13 cellular contexts compared by ENCODE assay signal in the genomic region with DNA sequence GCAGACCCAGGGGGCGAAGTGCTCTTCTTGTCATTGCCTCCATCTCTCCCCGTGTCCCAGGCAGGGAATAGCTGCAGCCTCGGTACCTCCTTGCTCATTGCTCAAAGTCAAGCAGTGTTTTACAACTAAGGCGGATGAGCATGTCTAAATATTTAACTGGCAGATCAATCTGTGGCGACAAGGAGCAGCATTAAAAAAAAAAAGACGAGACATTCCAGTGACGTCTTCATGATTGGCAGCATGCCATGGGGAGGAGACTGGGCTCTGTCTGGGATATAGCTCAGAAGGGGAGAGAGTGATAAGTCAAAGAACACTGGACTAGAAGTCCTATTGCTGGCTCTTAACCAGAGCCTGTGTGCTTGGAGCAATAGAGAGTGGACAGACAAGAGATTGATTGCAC.
A peak's percentile ranks its signal among the peaks of the same experiment; 100 is the strongest.
DNase-seq lines count a peak whose midpoint lies in the region; ATAC-seq and TF ChIP-seq lines count a peak whose summit lies in the region.
"Had no signal": no experiment of that assay in that cellular context is flagged by ENCODE, and none has a peak within 500 bp of the region (broad histone marks: within the 10 kb centered on the region; RNA-seq: fewer than 3 reads in every experiment).

No MANE protein-coding gene starts in this region.

- DNase-seq in heart right ventricle (peak in 1 of 2 donors; percentile 17), right atrium auricular region (ENCODE audit: low spot score) (no peak), left colon (peak; percentile 31 to 40), COR-L47 (lab: John Stamatoyannopoulos, UW) (no peak)
- DNase-seq in activated CD8-positive, alpha-beta memory T cell treated with anti-CD3 and anti-CD28 coated beads, Interleukin-2, amount 50 U/mL, for 4 hours: no peak
- DNase-seq: activated CD4-positive, alpha-beta T cell treated with anti-CD3 and anti-CD28 coated beads for 48 hours; naive thymus-derived CD4-positive, alpha-beta T cell; NCI-H1105 treated with DMSO at 0.1 percent for 48 hours; upper lobe of left lung had no signal

- H3K4me3 ChIP-seq in heart right ventricle (no peak overlapping the region), right atrium auricular region (no peak overlapping the region)
- H3K4me3 ChIP-seq: upper lobe of left lung had no signal

- ATAC-seq in heart right ventricle (peak; percentile 33 to 78 (median 46)), left colon (peak; percentile 45), HG03432 (IDR thresholded peaks at IDR 0.05; ENCODE audit: unreplicated experiment) (no peak), HG03460 (IDR thresholded peaks at IDR 0.05; ENCODE audit: unreplicated experiment) (no peak)
- ATAC-seq: esophagus mucosa; naive thymus-derived CD4-positive, alpha-beta T cell had no signal

- H3K27me3 ChIP-seq in heart right ventricle (peaks cover 0 to 41% (median 4%) of the 10 kb centered on the region in 7 donors), right atrium auricular region (no peaks in the 10 kb centered on the region)
- H3K27me3 ChIP-seq: upper lobe of left lung had no signal

- no peak overlapping the region for H3K27ac ChIP-seq in heart right ventricle
- no peak overlapping the region for H3K27ac ChIP-seq in right atrium auricular region
- H3K27ac ChIP-seq in VCaP: peak overlapping the region; percentile 59
- H3K27ac ChIP-seq: upper lobe of left lung had no signal

- H3K9me3 ChIP-seq in heart right ventricle (no peaks in the 10 kb centered on the region), right atrium auricular region (no peaks in the 10 kb centered on the region)
- H3K9me3 ChIP-seq: upper lobe of left lung had no signal

- intact Hi-C loops in heart right ventricle (cut with DNase I) (no loop called here), left colon (cut with DNase I, micrococcal nuclease) (no loop called here)

- H3K36me3 ChIP-seq in heart right ventricle: no peaks in the 10 kb centered on the region
- no peaks in the 10 kb centered on the region for H3K36me3 ChIP-seq in right atrium auricular region
- H3K36me3 ChIP-seq: upper lobe of left lung had no signal

- 19 to 23% methylated on average over 7 of the region's 7 CpGs for WGBS in heart right ventricle, 2 donors

- H3K4me1 ChIP-seq in heart right ventricle: peaks cover 0 to 7% (median 0%) of the 10 kb centered on the region in 9 donors
- peaks cover 0 to 9% of the 10 kb centered on the region in 2 donors for H3K4me1 ChIP-seq in right atrium auricular region

- TF ChIP-seq CTCF in heart right ventricle (IDR thresholded peaks at IDR 0.05) (no peak), right atrium auricular region (IDR thresholded peaks at IDR 0.05) (no peak), VCaP (conservative IDR thresholded peaks at IDR 0.05) (no peak)

Comparison
In these comparisons a context has a peak if more than half of its experiments do, and no peak if none do; other contexts are left out.
1. ATAC-seq: peak in heart right ventricle (8 of 8) and left colon (single experiment); none in HG03432 (single experiment) and HG03460 (single experiment).
2. DNase-seq: peak in left colon (2 of 2); none in right atrium auricular region (single experiment), activated CD8-positive, alpha-beta memory T cell treated with anti-CD3 and anti-CD28 coated beads, Interleukin-2, amount 50 U/mL, for 4 hours (single experiment) and COR-L47 (single experiment).